Comparison of ENCODE assay signal across 9 cellular contexts in the genomic region with DNA sequence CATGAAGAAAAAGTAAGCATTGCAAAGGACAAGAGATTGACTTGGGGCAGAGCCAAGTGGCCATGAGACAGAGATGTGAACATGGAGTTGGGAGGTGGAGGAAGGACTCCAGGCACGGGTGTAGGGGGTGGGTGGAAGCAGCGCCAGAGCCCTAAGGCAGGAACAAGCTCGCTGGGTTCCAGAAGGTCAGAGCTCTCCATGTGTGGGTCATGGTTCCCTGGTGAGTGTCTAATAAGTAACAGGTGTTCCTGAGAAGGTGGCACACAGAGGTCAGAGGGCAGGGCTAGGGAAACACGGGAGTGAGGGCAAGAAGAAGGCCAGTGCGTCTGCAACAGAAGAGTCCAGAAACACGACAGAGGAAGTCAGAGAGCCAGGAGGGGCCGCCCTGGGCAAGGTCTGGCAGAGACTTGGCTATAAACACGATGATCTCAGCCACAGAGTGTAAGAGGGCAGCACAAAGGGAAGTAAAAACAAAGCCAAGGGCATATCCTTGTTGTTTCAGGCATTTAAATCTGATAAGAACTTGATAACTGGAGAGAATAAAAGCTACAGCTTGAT.
DNase-seq lines count a peak whose midpoint lies in the region; ATAC-seq, FAIRE-seq and TF ChIP-seq lines count a peak whose summit lies in the region.
"Had no signal": no experiment of that assay in that cellular context is flagged by ENCODE, and none has a peak within 500 bp of the region (broad histone marks: within the 10 kb centered on the region; RNA-seq: fewer than 3 reads in every experiment).

No MANE protein-coding gene starts in this region.

- intact Hi-C loops in GM12878 (cut with micrococcal nuclease; ENCODE audit: unreplicated experiment): loop anchor here (5.0 to 10.0 kb wide), 2 partner anchors 64 to 162 kb away; no protein-coding TSS in a partner anchor
- intact Hi-C loops in HepG2 (cut with micrococcal nuclease; ENCODE audit: unreplicated experiment): no loop called here

- POLR2A ChIA-PET in GM12878 (lab: Charles Lee): no interaction called here
- POLR2A ChIA-PET in HepG2 (lab: Yijun Ruan, JAX): no interaction called here

- TF ChIP-seq EP300 in GM12878 (IDR thresholded peaks at IDR 0.05; ENCODE audit: borderline replicate concordance in 1 of 2, control insufficient read depth in 1 of 2, low read depth in 2 of 2, low read length in 2 of 2): no peak
- TF ChIP-seq EP300 in HepG2 (IDR thresholded peaks at IDR 0.05; ENCODE audit: low read depth in 2 of 2, low read length in 2 of 2): no peak
- TF ChIP-seq EP300 in HepG2 (CRISPR knock-in tag; IDR thresholded peaks at IDR 0.05; ENCODE audit: borderline replicate concordance): no peak

- BruUV-seq in GM12878 (replicated peaks; lab: Mats Ljungman, UMichigan) (no TSS peak), HepG2 (replicated peaks; lab: Mats Ljungman, UMichigan) (no TSS peak)

- TF ChIP-seq CTCF in GM12878 (IDR thresholded peaks at IDR 0.05 in 2 of 3, conservative IDR thresholded peaks at IDR 0.05 in 1 of 3; ENCODE audit: control insufficient read depth in 2 of 3, extremely low read depth in 1 of 3, insufficient read depth in 1 of 3, low read depth in 3 of 3, low read length in 3 of 3) (no peak), HepG2 (CRISPR knock-in tag; IDR thresholded peaks at IDR 0.05) (no peak)

- H3K4me1 ChIP-seq in GM12878 (ENCODE audit: control insufficient read depth, insufficient read depth, low read length): no peaks in the 10 kb centered on the region
- H3K4me1 ChIP-seq in HepG2 (ENCODE audit: insufficient read depth, low read length): peaks cover 7% of the 10 kb centered on the region

- H3K9me3 ChIP-seq in GM12878 (replicated peaks; ENCODE audit: control insufficient read depth, insufficient read depth, low read length): no peaks in the 10 kb centered on the region
- no peaks in the 10 kb centered on the region for H3K9me3 ChIP-seq in HepG2 (ENCODE audit: low read length)

- no peak overlapping the region for H3K27ac ChIP-seq in GM12878 (ENCODE audit: control insufficient read depth, insufficient read depth)
- no peak overlapping the region for H3K27ac ChIP-seq in HepG2 (ENCODE audit: extremely low read length, insufficient read depth, low read length)

- H3K4me3 ChIP-seq in GM12878: no peak overlapping the region
- no peak overlapping the region for H3K4me3 ChIP-seq in HepG2 (replicated peaks in 1 of 3; ENCODE audit: insufficient read depth in 1 of 3, low read depth in 2 of 3, low read length in 3 of 3)

- RAD21 ChIA-PET in GM12878 (lab: Charles Lee; ENCODE audit: unreplicated experiment): interaction anchor here (1.0 kb wide), 1 partner anchor 1348 kb away, joined by 4 read pairs; no protein-coding TSS in a partner anchor

- no peaks in the 10 kb centered on the region for H3K27me3 ChIP-seq in GM12878 (replicated peaks in 1 of 2; ENCODE audit: control insufficient read depth in 2 of 2, insufficient read depth in 2 of 2, low read length in 1 of 2)
- H3K27me3 ChIP-seq in HepG2 (ENCODE audit: control insufficient read depth in 1 of 2, insufficient read depth in 2 of 2, low read length in 2 of 2): no peaks in the 10 kb centered on the region; a peak in 1 of 5 replicates

- no peak for FAIRE-seq in GM12878 (lab: Jason Lieb, UNC)
- no peak for FAIRE-seq in HepG2 (lab: Jason Lieb, UNC)

- H3K79me2 ChIP-seq in GM12878 (ENCODE audit: control insufficient read depth, insufficient read depth, low read length) (no peaks in the 10 kb centered on the region), HepG2 (ENCODE audit: insufficient read depth, low read length) (no peaks in the 10 kb centered on the region)

- SMC1A ChIA-PET in GM12878 (lab: Charles Lee; ENCODE audit: uncharacterized antibody, unreplicated experiment): interaction anchor here (1.0 to 1.8 kb wide), 4 partner anchors 12 to 266 kb away, joined by 3 to 11 read pairs (median 4); no protein-coding TSS in a partner anchor

- CTCF ChIA-PET in GM12878 (lab: Yijun Ruan, JAX) (interaction anchor here (0.8 to 1.2 kb wide), 3 partner anchors 8 to 285 kb away, joined by 3 to 5 read pairs (median 3); no protein-coding TSS in a partner anchor), HepG2 (lab: Yijun Ruan, JAX; ENCODE audit: low intra/inter-chr PET ratio, low total read pairs) (no interaction called here)

- no peak overlapping the region for H3K4me2 ChIP-seq in GM12878 (ENCODE audit: control insufficient read depth, insufficient read depth)
- peak overlapping the region; percentile 28; the same call in 1 of the 2 replicates for H3K4me2 ChIP-seq in HepG2 (ENCODE audit: low read depth, low read length)

- WGBS in GM12878 (ENCODE audit: insufficient coverage, insufficient replicate concordance, low lambda C conversion rate, missing lambda C conversion rate): 12% methylated on average over 8 of the region's 8 CpGs
- 6% methylated on average over 8 of the region's 8 CpGs for WGBS in HepG2 (ENCODE audit: low lambda C conversion rate)

- peak; percentile 34; the same call in 2 of the 3 replicates for ATAC-seq in GM12878
- ATAC-seq in HepG2: peak; percentile 42; the same call in 1 of the 3 replicates
- ATAC-seq in GM21723 (IDR thresholded peaks at IDR 0.05; ENCODE audit: unreplicated experiment): no peak

- TF ChIP-seq RAD21 in GM12878 (IDR thresholded peaks at IDR 0.05; ENCODE audit: insufficient read depth, low read depth, low read length): no peak
- TF ChIP-seq RAD21 in HepG2 (CRISPR knock-in tag; IDR thresholded peaks at IDR 0.05): no peak

- TF ChIP-seq POLR2A in GM12878 (IDR thresholded peaks at IDR 0.05; ENCODE audit: low read depth, low read length) (no peak), HepG2 (IDR thresholded peaks at IDR 0.05; ENCODE audit: insufficient read depth in 1 of 2, low read depth in 2 of 2, low read length in 2 of 2) (no peak)

- no peaks in the 10 kb centered on the region for H4K20me1 ChIP-seq in GM12878 (ENCODE audit: control insufficient read depth, insufficient read depth)
- no peaks in the 10 kb centered on the region for H4K20me1 ChIP-seq in HepG2 (ENCODE audit: insufficient read depth, low read length)

- H2AFZ ChIP-seq in GM12878 (ENCODE audit: control insufficient read depth, low read depth, low read length) (no peak overlapping the region), HepG2 (ENCODE audit: low read length) (no peak overlapping the region)

- H3K36me3 ChIP-seq in GM12878 (ENCODE audit: control insufficient read depth in 2 of 2, insufficient read depth in 2 of 2, low read length in 1 of 2): no peaks in the 10 kb centered on the region
- no peaks in the 10 kb centered on the region for H3K36me3 ChIP-seq in HepG2 (replicated peaks in 1 of 2; ENCODE audit: control insufficient read depth in 1 of 2, insufficient read depth in 2 of 2, low read length in 2 of 2)

- DNase-seq in SIG-M5 treated with dmso at 0.1 percent for 504 hours (lab: John Stamatoyannopoulos, UW; ENCODE audit: unreplicated experiment) (peak; percentile 17), SIG-M5 (lab: John Stamatoyannopoulos, UW) (no peak), GM12878 (ENCODE audit: low read depth, low spot score) (no peak), HepG2 (ENCODE audit: low spot score) (no peak), ecto neural progenitor cell (ENCODE audit: low spot score) (no peak), DMS 273 (lab: John Stamatoyannopoulos, UW; ENCODE audit: unreplicated experiment) (no peak)
- no peak for DNase-seq in activated T-cell treated with anti-CD3 and anti-CD28 coated beads, Interleukin-2, amount 50 U/mL, for 48 hours
- DNase-seq: occipital lobe had no signal

- in situ Hi-C loops in GM12878 (cut with MboI) (no loop called here), HepG2 (cut with HindIII; ENCODE audit: extremely low pct_ligation_motif_present, low pct_unique_long_range_greater_than_20kb) (no loop called here)

- H3K9ac ChIP-seq in GM12878 (ENCODE audit: control insufficient read depth, insufficient read depth, low read length): no peak overlapping the region
- no peak overlapping the region for H3K9ac ChIP-seq in HepG2 (ENCODE audit: insufficient read depth, low read depth, low read length)

TF ChIP-seq in GM12878, 131 proteins besides CTCF, POLR2A, EP300 and RAD21 (continues in another document):
- TF ChIP-seq, protein P1, sequence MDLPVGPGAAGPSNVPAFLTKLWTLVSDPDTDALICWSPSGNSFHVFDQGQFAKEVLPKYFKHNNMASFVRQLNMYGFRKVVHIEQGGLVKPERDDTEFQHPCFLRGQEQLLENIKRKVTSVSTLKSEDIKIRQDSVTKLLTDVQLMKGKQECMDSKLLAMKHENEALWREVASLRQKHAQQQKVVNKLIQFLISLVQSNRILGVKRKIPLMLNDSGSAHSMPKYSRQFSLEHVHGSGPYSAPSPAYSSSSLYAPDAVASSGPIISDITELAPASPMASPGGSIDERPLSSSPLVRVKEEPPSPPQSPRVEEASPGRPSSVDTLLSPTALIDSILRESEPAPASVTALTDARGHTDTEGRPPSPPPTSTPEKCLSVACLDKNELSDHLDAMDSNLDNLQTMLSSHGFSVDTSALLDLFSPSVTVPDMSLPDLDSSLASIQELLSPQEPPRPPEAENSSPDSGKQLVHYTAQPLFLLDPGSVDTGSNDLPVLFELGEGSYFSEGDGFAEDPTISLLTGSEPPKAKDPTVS (IDR thresholded peaks at IDR 0.05; ENCODE audit: low read depth, low read length): no peak
- TF ChIP-seq HDAC2 (IDR thresholded peaks at IDR 0.05): no peak
- no peak for TF ChIP-seq GABPA (IDR thresholded peaks at IDR 0.05; ENCODE audit: low read depth)
- no peak for TF ChIP-seq RB1 (IDR thresholded peaks at IDR 0.05; ENCODE audit: borderline replicate concordance)
- TF ChIP-seq EGR1 (IDR thresholded peaks at IDR 0.05; ENCODE audit: borderline replicate concordance in 1 of 2, low read depth in 2 of 2, low read length in 2 of 2): no peak
- TF ChIP-seq DPF2 (IDR thresholded peaks at IDR 0.05): no peak
